In the genomic region with DNA sequence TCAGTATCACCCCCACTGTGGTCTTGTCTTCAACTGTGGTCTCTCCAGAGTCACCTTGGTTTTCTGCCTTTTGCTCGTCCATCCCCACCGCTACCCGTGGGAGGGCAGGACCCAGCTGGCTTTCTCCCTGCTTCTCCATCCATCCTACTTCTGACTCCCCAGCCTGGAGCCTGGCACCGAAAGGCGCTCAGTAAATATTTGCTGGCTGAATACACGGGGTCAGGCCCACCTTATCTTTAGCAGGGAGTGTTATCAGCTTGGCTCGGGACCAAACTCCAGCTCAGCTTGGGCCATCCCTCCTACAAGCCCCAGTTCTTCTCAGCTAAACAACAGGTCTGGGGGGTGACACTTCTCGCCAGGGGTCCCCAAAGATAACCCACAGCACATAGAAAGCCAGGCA, we compare ENCODE assay signal across 13 cellular contexts.
DNase-seq lines count a peak whose midpoint lies in the region; ATAC-seq lines count a peak whose summit lies in the region.
"Had no signal": no experiment of that assay in that cellular context is flagged by ENCODE, and none has a peak within 500 bp of the region (broad histone marks: within the 10 kb centered on the region; RNA-seq: fewer than 3 reads in every experiment).

No MANE protein-coding gene starts in this region.

- POLR2A ChIA-PET in activated naive CD8-positive, alpha-beta T cell treated with anti-CD3 and anti-CD28 coated beads, Interleukin-2, amount 10 ng/mL, durations not matched to agents 7 days and 5 days (lab: Charles Lee), result interaction anchor here (0.5 to 4.1 kb wide), 8 partner anchors 9 to 104 kb away, joined by 3 to 29 read pairs (median 4); a partner anchor contains a TSS

- H3K27ac ChIP-seq in right cardiac atrium (ENCODE audit: low read length), result peak overlapping the region; percentile 3

- no peaks in the 10 kb centered on the region for H3K27me3 ChIP-seq in right cardiac atrium (ENCODE audit: control insufficient read depth, insufficient read depth)

- no peaks in the 10 kb centered on the region for H3K9me3 ChIP-seq in right cardiac atrium (ENCODE audit: control insufficient read depth, low read length)

- no peak for ATAC-seq in activated naive CD8-positive, alpha-beta T cell treated with anti-CD3 and anti-CD28 coated beads, Interleukin-2, amount 10 ng/mL, durations not matched to agents 7 days and 5 days (ENCODE audit: low read depth)
- ATAC-seq in activated naive CD8-positive, alpha-beta T cell treated with anti-CD3 and anti-CD28 coated beads, Interleukin-2, amount 50 U/mL, for 24 hours, result no peak
- peak; percentile 62 to 72 for ATAC-seq in right cardiac atrium
- ATAC-seq in stimulated activated naive B cell treated with anti-CD40 and anti-IgM and Interleukin-4, amounts not matched to agents 10 μg/mL and 1 μg/mL and 100 μg/mL, for 72 hours (replicated peaks), result no peak

- no peaks in the 10 kb centered on the region for H3K9me3 Mint-ChIP-seq in activated naive CD8-positive, alpha-beta T cell treated with anti-CD3 and anti-CD28 coated beads, Interleukin-2, amount 10 ng/mL, durations not matched to agents 7 days and 5 days
- no peaks in the 10 kb centered on the region for H3K9me3 Mint-ChIP-seq in activated naive CD8-positive, alpha-beta T cell treated with anti-CD3 and anti-CD28 coated beads, Interleukin-2, amount 50 U/mL, for 24 hours
- peaks cover 3 to 5% of the 10 kb centered on the region in 2 donors for H3K9me3 Mint-ChIP-seq in stimulated activated naive B cell treated with anti-CD40 and anti-IgM and Interleukin-4, amounts not matched to agents 10 μg/mL and 1 μg/mL and 100 μg/mL, for 72 hours
- H3K9me3 Mint-ChIP-seq: activated naive CD4-positive, alpha-beta T cell treated with anti-CD3 and anti-CD28 coated beads, Interleukin-2, amount 50 U/mL, for 72 hours had no signal

- peaks cover 55% of the 10 kb centered on the region for H3K4me1 Mint-ChIP-seq in activated naive CD8-positive, alpha-beta T cell treated with anti-CD3 and anti-CD28 coated beads, Interleukin-2, amount 10 ng/mL, durations not matched to agents 7 days and 5 days
- peaks cover 48% of the 10 kb centered on the region for H3K4me1 Mint-ChIP-seq in activated naive CD8-positive, alpha-beta T cell treated with anti-CD3 and anti-CD28 coated beads, Interleukin-2, amount 50 U/mL, for 24 hours
- peaks cover 49 to 68% of the 10 kb centered on the region in 2 donors for H3K4me1 Mint-ChIP-seq in stimulated activated naive B cell treated with anti-CD40 and anti-IgM and Interleukin-4, amounts not matched to agents 10 μg/mL and 1 μg/mL and 100 μg/mL, for 72 hours

- DNase-seq in activated naive CD8-positive, alpha-beta T cell treated with anti-CD3 and anti-CD28 coated beads, Interleukin-2, amount 10 ng/mL, durations not matched to agents 7 days and 5 days, result no peak
- DNase-seq in activated naive CD8-positive, alpha-beta T cell treated with anti-CD3 and anti-CD28 coated beads, Interleukin-2, amount 50 U/mL, for 24 hours, result no peak
- DNase-seq in NCI-H226 (peak; percentile 99), right cardiac atrium (peak; percentile 76 to 84 (median 76)), head of caudate nucleus (no peak), NCI-H2107 treated with DMSO at 0.1 percent for 48 hours (lab: John Stamatoyannopoulos, UW; ENCODE audit: unreplicated experiment) (no peak), dermis blood vessel endothelial cell (no peak)
- no peak for DNase-seq in stimulated activated naive B cell treated with anti-CD40 and anti-IgM and Interleukin-4, amounts not matched to agents 10 μg/mL and 1 μg/mL and 100 μg/mL, for 72 hours
- DNase-seq: GOT3, KG1, NCI-H2171 treated with DMSO at 0.1 percent for 48 hours, retina had no signal

- no peak overlapping the region for H3K4me3 ChIP-seq in right cardiac atrium (ENCODE audit: low read length)

- peak overlapping the region; percentile 75 for H3K4me3 Mint-ChIP-seq in activated naive CD8-positive, alpha-beta T cell treated with anti-CD3 and anti-CD28 coated beads, Interleukin-2, amount 10 ng/mL, durations not matched to agents 7 days and 5 days
- H3K4me3 Mint-ChIP-seq in activated naive CD8-positive, alpha-beta T cell treated with anti-CD3 and anti-CD28 coated beads, Interleukin-2, amount 50 U/mL, for 24 hours, result no peak overlapping the region
- peak overlapping the region; percentile 2 to 52 for H3K4me3 Mint-ChIP-seq in stimulated activated naive B cell treated with anti-CD40 and anti-IgM and Interleukin-4, amounts not matched to agents 10 μg/mL and 1 μg/mL and 100 μg/mL, for 72 hours

- 26% methylated on average over 8 of the region's 8 CpGs for WGBS in right cardiac atrium

- H3K4me1 ChIP-seq in right cardiac atrium (ENCODE audit: control insufficient read depth, insufficient read depth, low read length), result peaks cover 15% of the 10 kb centered on the region

- no peaks in the 10 kb centered on the region for H3K36me3 Mint-ChIP-seq in activated naive CD8-positive, alpha-beta T cell treated with anti-CD3 and anti-CD28 coated beads, Interleukin-2, amount 10 ng/mL, durations not matched to agents 7 days and 5 days
- no peaks in the 10 kb centered on the region for H3K36me3 Mint-ChIP-seq in activated naive CD8-positive, alpha-beta T cell treated with anti-CD3 and anti-CD28 coated beads, Interleukin-2, amount 50 U/mL, for 24 hours (ENCODE audit: low read depth)
- peaks cover 3 to 8% of the 10 kb centered on the region in 2 donors for H3K36me3 Mint-ChIP-seq in stimulated activated naive B cell treated with anti-CD40 and anti-IgM and Interleukin-4, amounts not matched to agents 10 μg/mL and 1 μg/mL and 100 μg/mL, for 72 hours
- H3K36me3 Mint-ChIP-seq: activated naive CD4-positive, alpha-beta T cell treated with anti-CD3 and anti-CD28 coated beads, Interleukin-2, amount 50 U/mL, for 72 hours had no signal

- H3K27me3 Mint-ChIP-seq in activated naive CD8-positive, alpha-beta T cell treated with anti-CD3 and anti-CD28 coated beads, Interleukin-2, amount 10 ng/mL, durations not matched to agents 7 days and 5 days, result peaks cover 33% of the 10 kb centered on the region
- H3K27me3 Mint-ChIP-seq in activated naive CD8-positive, alpha-beta T cell treated with anti-CD3 and anti-CD28 coated beads, Interleukin-2, amount 50 U/mL, for 24 hours, result peaks cover 26% of the 10 kb centered on the region
- H3K27me3 Mint-ChIP-seq in stimulated activated naive B cell treated with anti-CD40 and anti-IgM and Interleukin-4, amounts not matched to agents 10 μg/mL and 1 μg/mL and 100 μg/mL, for 72 hours, result no peaks in the 10 kb centered on the region

- H3K27ac Mint-ChIP-seq in activated naive CD8-positive, alpha-beta T cell treated with anti-CD3 and anti-CD28 coated beads, Interleukin-2, amount 10 ng/mL, durations not matched to agents 7 days and 5 days, result peak overlapping the region; percentile 80
- H3K27ac Mint-ChIP-seq in activated naive CD8-positive, alpha-beta T cell treated with anti-CD3 and anti-CD28 coated beads, Interleukin-2, amount 50 U/mL, for 24 hours, result no peak overlapping the region
- H3K27ac Mint-ChIP-seq in stimulated activated naive B cell treated with anti-CD40 and anti-IgM and Interleukin-4, amounts not matched to agents 10 μg/mL and 1 μg/mL and 100 μg/mL, for 72 hours, result peak overlapping the region; percentile 70

- intact Hi-C loops in right cardiac atrium (cut with DNase I), result loop anchor here in 1 of 4 donors (5.0 kb wide), 1 partner anchor 120 kb away; no protein-coding TSS in a partner anchor
- intact Hi-C loops in head of caudate nucleus (cut with DNase I), result no loop called here

Comparison
In these comparisons a context has a peak if more than half of its experiments do, and no peak if none do; other contexts are left out.
1. ATAC-seq: peak in right cardiac atrium (2 of 2); none in activated naive CD8-positive, alpha-beta T cell treated with anti-CD3 and anti-CD28 coated beads, Interleukin-2, amount 10 ng/mL, durations not matched to agents 7 days and 5 days (single experiment), activated naive CD8-positive, alpha-beta T cell treated with anti-CD3 and anti-CD28 coated beads, Interleukin-2, amount 50 U/mL, for 24 hours (single experiment) and stimulated activated naive B cell treated with anti-CD40 and anti-IgM and Interleukin-4, amounts not matched to agents 10 μg/mL and 1 μg/mL and 100 μg/mL, for 72 hours (0 of 2).
2. DNase-seq: peak in NCI-H226 (single experiment) and right cardiac atrium (3 of 3); none in activated naive CD8-positive, alpha-beta T cell treated with anti-CD3 and anti-CD28 coated beads, Interleukin-2, amount 10 ng/mL, durations not matched to agents 7 days and 5 days (single experiment), activated naive CD8-positive, alpha-beta T cell treated with anti-CD3 and anti-CD28 coated beads, Interleukin-2, amount 50 U/mL, for 24 hours (single experiment), stimulated activated naive B cell treated with anti-CD40 and anti-IgM and Interleukin-4, amounts not matched to agents 10 μg/mL and 1 μg/mL and 100 μg/mL, for 72 hours (single experiment), head of caudate nucleus (0 of 42), NCI-H2107 treated with DMSO at 0.1 percent for 48 hours (single experiment) and dermis blood vessel endothelial cell (single experiment).